In the genomic region with DNA sequence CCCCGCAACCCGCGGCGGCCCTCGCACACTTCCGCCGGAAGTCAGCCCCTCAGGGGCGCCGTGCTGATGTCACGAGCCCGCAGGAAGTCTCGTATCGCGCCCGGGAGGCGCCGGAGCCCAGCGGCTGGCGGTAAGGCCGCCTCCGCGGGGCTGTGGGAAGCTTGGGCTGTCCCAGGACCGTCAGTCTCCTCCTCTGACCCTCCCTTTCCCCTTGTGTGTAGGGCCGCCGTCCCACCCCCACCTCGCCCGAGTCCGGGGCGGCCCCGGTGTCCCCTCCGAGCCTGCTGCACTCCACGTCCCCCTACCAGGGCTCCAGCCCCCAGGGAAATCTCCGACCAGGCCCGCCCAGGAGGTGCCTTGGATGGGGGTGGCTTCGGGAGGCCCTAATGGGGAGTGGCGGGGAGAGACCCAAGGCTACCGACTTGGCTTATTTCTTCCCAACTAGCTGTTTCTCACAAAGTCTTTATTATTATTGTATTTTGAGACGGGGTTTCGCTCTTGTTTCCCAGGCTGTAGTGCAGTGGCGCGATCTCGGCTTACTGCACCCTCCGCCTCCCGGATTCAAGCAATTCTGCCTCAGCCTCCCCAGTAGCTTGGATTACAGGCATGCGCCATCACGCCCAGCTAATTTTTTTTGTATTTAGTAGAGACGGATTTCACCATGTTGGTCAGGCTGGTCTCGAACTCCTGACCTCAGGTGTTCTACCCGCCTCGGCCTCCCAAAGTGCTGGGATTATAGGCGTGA, we compare ENCODE assay signal across 8 cellular contexts. TPM values are rescaled to one million over a fixed set of nuclear protein-coding genes. Genes with fewer than 3 reads are reported as not detected.
DNase-seq lines count a peak whose midpoint lies in the region; ATAC-seq and TF ChIP-seq lines count a peak whose summit lies in the region.

TSS of gene ZDHHC4 (plus strand) at position 86 of the 745 bp plus-strand sequence. CDS start 3,108 bp downstream, outside the sequence.

- WGBS in right cardiac atrium, result 16% methylated on average over 51 of the region's 51 CpGs

- no peaks in the 10 kb centered on the region for H3K27me3 ChIP-seq in right cardiac atrium (ENCODE audit: control insufficient read depth, insufficient read depth)
- H3K27me3 ChIP-seq in rectal smooth muscle tissue (ENCODE audit: control insufficient read depth, insufficient read depth, low read length), result no peaks in the 10 kb centered on the region
- H3K27me3 ChIP-seq in vagina, result no peaks in the 10 kb centered on the region

- H3K27ac ChIP-seq in angular gyrus (ENCODE audit: low read depth, low read length) (peak within 1 kb of the TSS; percentile 89), right cardiac atrium (ENCODE audit: low read length) (peak within 1 kb of the TSS; percentile 86), rectal smooth muscle tissue (ENCODE audit: low read depth, low read length) (peak within 1 kb of the TSS; percentile 88), vagina (peak within 1 kb of the TSS; percentile 85)

- TF ChIP-seq CTCF in vagina (IDR thresholded peaks at IDR 0.05), result no peak

- H3K4me3 ChIP-seq in right cardiac atrium (ENCODE audit: low read length), result peak within 1 kb of the TSS; percentile 92
- H3K4me3 ChIP-seq in rectal smooth muscle tissue (ENCODE audit: low read length), result peak within 1 kb of the TSS; percentile 68
- H3K4me3 ChIP-seq in vagina, result peak within 1 kb of the TSS; percentile 51 to 63

- peak; percentile 76 for ATAC-seq in GM18499 (IDR thresholded peaks at IDR 0.05; ENCODE audit: insufficient read depth, unreplicated experiment)
- peak; percentile 96 for ATAC-seq in HG02885 (IDR thresholded peaks at IDR 0.05; ENCODE audit: poor library complexity, unreplicated experiment)
- peak; percentile 99 for ATAC-seq in right cardiac atrium

- no peaks in the 10 kb centered on the region for H3K9me3 ChIP-seq in right cardiac atrium (ENCODE audit: control insufficient read depth, low read length)
- no peaks in the 10 kb centered on the region for H3K9me3 ChIP-seq in vagina

- intact Hi-C loops in right cardiac atrium (cut with DNase I) (no loop called here), vagina (cut with DNase I) (no loop called here)

- peak within 1 kb of the TSS; percentile 67 for H3K9ac ChIP-seq in rectal smooth muscle tissue (ENCODE audit: low read length)

- DNase-seq in NCI-H1694 (lab: John Stamatoyannopoulos, UW) (peak; percentile 80), T-helper 2 cell (peak; percentile 66 to 94 (median 79)), right cardiac atrium (peak; percentile 96 to 97 (median 96)), vagina (ENCODE audit: extremely low spot score in 2 of 2) (no peak)

- no peaks in the 10 kb centered on the region for H3K4me1 ChIP-seq in right cardiac atrium (ENCODE audit: control insufficient read depth, insufficient read depth, low read length)
- H3K4me1 ChIP-seq in rectal smooth muscle tissue (ENCODE audit: control insufficient read depth, insufficient read depth, low read length), result no peaks in the 10 kb centered on the region
- peaks cover 8% of the 10 kb centered on the region for H3K4me1 ChIP-seq in vagina

- TF ChIP-seq POLR2A in vagina (IDR thresholded peaks at IDR 0.05), result peak in 1 of 2 donors; percentile 81

- H3K36me3 ChIP-seq in rectal smooth muscle tissue (ENCODE audit: control insufficient read depth, insufficient read depth, low read length), result peaks cover 10% of the 10 kb centered on the region
- H3K36me3 ChIP-seq in vagina, result peaks cover 0 to 22% of the 10 kb centered on the region in 2 donors

RNA-seq across cellular contexts. Expression of gene ZDHHC4, which starts in this region (rescaled TPM):
- total RNA-seq in right cardiac atrium (10 to 100 TPM; 43.0 to 51.7 (median 46.3) TPM), vagina (36.3 TPM)
- 37.1 TPM for polyA plus RNA-seq in right cardiac atrium

Comparison
In these comparisons a context has a peak if more than half of its experiments do, and no peak if none do; other contexts are left out.
1. DNase-seq: peak in NCI-H1694 (single experiment), T-helper 2 cell (5 of 5) and right cardiac atrium (3 of 3); none in vagina (0 of 2).
2. Peak in every context shown above with its lines, with median percentiles within 50 percentile points of each other: ATAC-seq, H3K27ac ChIP-seq and H3K4me3 ChIP-seq.